ENCODE assay signal across 8 cellular contexts in genomic region chr11:13963169-13963948, GRCh38. TPM values are rescaled to one million over a fixed set of nuclear protein-coding genes. Genes with fewer than 3 reads are reported as not detected.
A peak's percentile ranks its signal among the peaks of the same experiment; 100 is the strongest.
DNase-seq lines count a peak whose midpoint lies in the region; ATAC-seq and TF ChIP-seq lines count a peak whose summit lies in the region.

No MANE protein-coding gene starts in this region.

- H3K4me3 Mint-ChIP-seq in activated naive CD4-positive, alpha-beta T cell treated with anti-CD3 and anti-CD28 coated beads, Interleukin-2, amount 10 ng/mL, durations not matched to agents 7 days and 5 days = peak overlapping the region; percentile 71

- ATAC-seq in HG02610 (IDR thresholded peaks at IDR 0.05; ENCODE audit: unreplicated experiment) = no peak
- no peak for ATAC-seq in HG02588 (IDR thresholded peaks at IDR 0.05; ENCODE audit: unreplicated experiment)
- no peak for ATAC-seq in PC-3

- CTCF ChIA-PET in activated naive CD4-positive, alpha-beta T cell treated with anti-CD3 and anti-CD28 coated beads, Interleukin-2, amount 10 ng/mL, durations not matched to agents 7 days and 5 days (lab: Charles Lee) = interaction anchor here (0.9 to 2.3 kb wide), 8 partner anchors 8 to 287 kb away, joined by 3 to 17 read pairs (median 5); no protein-coding TSS in a partner anchor
- CTCF ChIA-PET in PC-3 (lab: Charles Lee) = no interaction called here

- H3K4me1 ChIP-seq in HUES48 (ENCODE audit: control insufficient read depth, insufficient read depth, low read length) (peaks cover 50% of the 10 kb centered on the region), iPS DF 6.9 (ENCODE audit: control insufficient read depth, insufficient read depth, low read length) (0 out of 2 replicates have a peak, but pooled peaks cover 1% of the 10 kb centered on the region), PC-3 (ENCODE audit: insufficient read depth, low read length) (no peaks in the 10 kb centered on the region)

- H3K9ac ChIP-seq in HUES48 (ENCODE audit: low read depth, low read length) = 0 out of 2 replicates have a peak overlapping the region, but pooled peaks have one; percentile 20
- H3K9ac ChIP-seq in PC-3 (ENCODE audit: low read length) = no peak overlapping the region

- no peaks in the 10 kb centered on the region for H3F3A ChIP-seq in PC-3 (ENCODE audit: low read length, unreplicated experiment)

- H3K9me3 ChIP-seq in HUES48 (ENCODE audit: control insufficient read depth, insufficient read depth, low read length) (no peaks in the 10 kb centered on the region), iPS DF 6.9 (ENCODE audit: control insufficient read depth, insufficient read depth, low read length) (no peaks in the 10 kb centered on the region), PC-3 (ENCODE audit: low read length) (no peaks in the 10 kb centered on the region)

- H3K27ac ChIP-seq in HUES48 (ENCODE audit: low read depth, low read length) (no peak overlapping the region), iPS DF 6.9 (ENCODE audit: low read length) (no peak overlapping the region), PC-3 (ENCODE audit: low read length) (no peak overlapping the region)

- DNase-seq in activated naive CD4-positive, alpha-beta T cell treated with anti-CD3 and anti-CD28 coated beads, Interleukin-2, amount 10 ng/mL, durations not matched to agents 7 days and 5 days = peak; percentile 70
- DNase-seq in iPS DF 6.9 (ENCODE audit: low read depth, low spot score) = no peak
- DNase-seq in stimulated activated CD4-positive, alpha-beta T cell treated with anti-CD3 and anti-CD28 coated beads, Interleukin-15, amount 100 ng/mL, for 24 hours = peak; percentile 56
- DNase-seq in PC-3 = no peak
- DNase-seq in OCI-M1 (lab: John Stamatoyannopoulos, UW) = no peak

- no peak overlapping the region for H3K27ac Mint-ChIP-seq in activated naive CD4-positive, alpha-beta T cell treated with anti-CD3 and anti-CD28 coated beads, Interleukin-2, amount 10 ng/mL, durations not matched to agents 7 days and 5 days

- H3K79me2 ChIP-seq in PC-3 (ENCODE audit: low read length) = no peaks in the 10 kb centered on the region

- no peaks in the 10 kb centered on the region for H4K20me1 ChIP-seq in PC-3 (ENCODE audit: low read length)

- H3K9me2 ChIP-seq in PC-3 (replicated peaks; ENCODE audit: low read length) = no peaks in the 10 kb centered on the region

- no TSS peak for BruUV-seq in PC-3 (replicated peaks; lab: Mats Ljungman, UMichigan)

- H3K9me3 Mint-ChIP-seq in activated naive CD4-positive, alpha-beta T cell treated with anti-CD3 and anti-CD28 coated beads, Interleukin-2, amount 10 ng/mL, durations not matched to agents 7 days and 5 days = no peaks in the 10 kb centered on the region

- H3K36me3 Mint-ChIP-seq in activated naive CD4-positive, alpha-beta T cell treated with anti-CD3 and anti-CD28 coated beads, Interleukin-2, amount 10 ng/mL, durations not matched to agents 7 days and 5 days = peaks cover 17% of the 10 kb centered on the region

- H2AFZ ChIP-seq in PC-3 (ENCODE audit: low read length) = no peak overlapping the region

- H3K27me3 Mint-ChIP-seq in activated naive CD4-positive, alpha-beta T cell treated with anti-CD3 and anti-CD28 coated beads, Interleukin-2, amount 10 ng/mL, durations not matched to agents 7 days and 5 days = peaks cover 90% of the 10 kb centered on the region

- H3K4me3 ChIP-seq in HUES48 (ENCODE audit: low read depth, low read length) (peak overlapping the region; percentile 66), iPS DF 6.9 (ENCODE audit: low read length) (peak overlapping the region; percentile 40; the same call in 1 of the 2 replicates), PC-3 (ENCODE audit: low read length) (no peak overlapping the region)

- H3K36me3 ChIP-seq in HUES48 (ENCODE audit: control insufficient read depth, insufficient read depth, low read length) (no peaks in the 10 kb centered on the region), iPS DF 6.9 (ENCODE audit: control insufficient read depth, insufficient read depth, low read length) (no peaks in the 10 kb centered on the region), PC-3 (ENCODE audit: low read depth, low read length) (no peaks in the 10 kb centered on the region)

- POLR2A ChIA-PET in PC-3 (lab: Charles Lee; ENCODE audit: unreplicated experiment) = no interaction called here

- no CpG with 5 or more reads among the region's 60 CpGs for WGBS in iPS DF 6.9 (ENCODE audit: insufficient coverage, insufficient read length)

- TF ChIP-seq CTCF in PC-3 (conservative IDR thresholded peaks at IDR 0.05; ENCODE audit: low read depth, low read length) = no peak

- no peak overlapping the region for H3K4me2 ChIP-seq in PC-3 (ENCODE audit: low read length)

- intact Hi-C loops in PC-3 (cut with micrococcal nuclease) = no loop called here

- H3K4me1 Mint-ChIP-seq in activated naive CD4-positive, alpha-beta T cell treated with anti-CD3 and anti-CD28 coated beads, Interleukin-2, amount 10 ng/mL, durations not matched to agents 7 days and 5 days = peaks cover 36% of the 10 kb centered on the region

- H3K27me3 ChIP-seq in HUES48 (ENCODE audit: control insufficient read depth, insufficient read depth, low read length) (peaks cover 82% of the 10 kb centered on the region), iPS DF 6.9 (ENCODE audit: control insufficient read depth, insufficient read depth, low read length) (peaks cover 44% of the 10 kb centered on the region), PC-3 (ENCODE audit: low read length) (peaks cover 4% of the 10 kb centered on the region; the same call in 1 of the 2 replicates)

RNA-seq across cellular contexts. Expression of gene SPON1, which starts 0.8 kb away (rescaled TPM):
- not detected in 2 replicates for total RNA-seq in PC-3 (2014; rRNA removed)

Comparison
In these comparisons a context has a peak if more than half of its experiments do, and no peak if none do; other contexts are left out.
1. DNase-seq: peak in activated naive CD4-positive, alpha-beta T cell treated with anti-CD3 and anti-CD28 coated beads, Interleukin-2, amount 10 ng/mL, durations not matched to agents 7 days and 5 days (single experiment) and stimulated activated CD4-positive, alpha-beta T cell treated with anti-CD3 and anti-CD28 coated beads, Interleukin-15, amount 100 ng/mL, for 24 hours (single experiment); none in iPS DF 6.9 (single experiment), PC-3 (single experiment) and OCI-M1 (single experiment).